ENCODE assay signal across 21 cellular contexts in genomic region chr19:18990128-18990708, GRCh38.
"Had no signal": no experiment of that assay in that cellular context is flagged by ENCODE, and none has a peak within 500 bp of the region (broad histone marks: within the 10 kb centered on the region; RNA-seq: fewer than 3 reads in every experiment).

No MANE protein-coding gene starts in this region.

- ATAC-seq: foreskin keratinocyte; natural killer cell treated with Interleukin-12 subunit alpha and Interleukin-12 subunit beta and Interleukin-15 and Interleukin-18, amount 100 ng/mL, for 72 hours had no signal

- FAIRE-seq: endothelial cell of umbilical vein had no signal

- H3K27ac Mint-ChIP-seq: activated CD4-positive, alpha-beta memory T cell treated with anti-CD3 and anti-CD28 coated beads for 36 hours; activated naive CD8-positive, alpha-beta T cell treated with anti-CD3 and anti-CD28 coated beads, Interleukin-2, amount 10 ng/mL, durations not matched to agents 7 days and 5 days; natural killer cell treated with Interleukin-12 subunit alpha and Interleukin-12 subunit beta and Interleukin-15 and Interleukin-18, amount 100 ng/mL, for 72 hours; stimulated activated naive CD8-positive, alpha-beta T cell treated with anti-CD3 and anti-CD28 coated beads, Interleukin-15, Interleukin-2, amounts not matched to agents 100 ng/mL and 50 ng/mL, for 24 hours had no signal

- H3K9me3 Mint-ChIP-seq: activated CD4-positive, alpha-beta memory T cell treated with anti-CD3 and anti-CD28 coated beads for 36 hours; activated naive CD8-positive, alpha-beta T cell treated with anti-CD3 and anti-CD28 coated beads, Interleukin-2, amount 10 ng/mL, durations not matched to agents 7 days and 5 days; natural killer cell treated with Interleukin-12 subunit alpha and Interleukin-12 subunit beta and Interleukin-15 and Interleukin-18, amount 100 ng/mL, for 72 hours; stimulated activated naive CD8-positive, alpha-beta T cell treated with anti-CD3 and anti-CD28 coated beads, Interleukin-15, Interleukin-2, amounts not matched to agents 100 ng/mL and 50 ng/mL, for 24 hours had no signal

- DNase-seq: activated CD4-positive, alpha-beta memory T cell treated with anti-CD3 and anti-CD28 coated beads for 36 hours; activated CD4-positive, alpha-beta T cell treated with anti-CD3 and anti-CD28 coated beads for 1 hour; activated gamma-delta T cell treated with Interleukin-2 at 50 U/mL for 16 hours; activated naive CD8-positive, alpha-beta T cell treated with anti-CD3 and anti-CD28 coated beads, Interleukin-2, amount 10 ng/mL, durations not matched to agents 7 days and 5 days; activated T-cell treated with anti-CD3 and anti-CD28 coated beads, Interleukin-2, amount 50 U/mL, for 48 hours; anterior cingulate cortex; cerebellar nuclear complex; effector CD8-positive, alpha-beta T cell; foreskin keratinocyte; head of caudate nucleus; kidney glomerular epithelial cell; mesendoderm; nucleus accumbens; stimulated activated CD4-positive, alpha-beta T cell treated with anti-CD3 and anti-CD28 coated beads, Interleukin-4, amount 100 ng/mL, for 24 hours; T-helper 1 cell; T1000; testis had no signal

- H3K4me1 ChIP-seq: foreskin keratinocyte had no signal

- H3K4me1 Mint-ChIP-seq: activated naive CD8-positive, alpha-beta T cell treated with anti-CD3 and anti-CD28 coated beads, Interleukin-2, amount 10 ng/mL, durations not matched to agents 7 days and 5 days had no signal

- H3K9me3 ChIP-seq: testis, upper lobe of left lung had no signal

- H3K27ac ChIP-seq: foreskin keratinocyte, testis, upper lobe of left lung had no signal

- H3K27me3 ChIP-seq: foreskin keratinocyte, testis, upper lobe of left lung had no signal

- H3K4me3 ChIP-seq: testis, upper lobe of left lung had no signal

- H3K4me3 Mint-ChIP-seq: activated CD4-positive, alpha-beta memory T cell treated with anti-CD3 and anti-CD28 coated beads for 36 hours; activated naive CD8-positive, alpha-beta T cell treated with anti-CD3 and anti-CD28 coated beads, Interleukin-2, amount 10 ng/mL, durations not matched to agents 7 days and 5 days; natural killer cell treated with Interleukin-12 subunit alpha and Interleukin-12 subunit beta and Interleukin-15 and Interleukin-18, amount 100 ng/mL, for 72 hours; stimulated activated naive CD8-positive, alpha-beta T cell treated with anti-CD3 and anti-CD28 coated beads, Interleukin-15, Interleukin-2, amounts not matched to agents 100 ng/mL and 50 ng/mL, for 24 hours had no signal

- H3K27me3 Mint-ChIP-seq: stimulated activated naive CD8-positive, alpha-beta T cell treated with anti-CD3 and anti-CD28 coated beads, Interleukin-15, Interleukin-2, amounts not matched to agents 100 ng/mL and 50 ng/mL, for 24 hours had no signal
